In genomic region chr14:70906785-70907171, GRCh38 we compare ENCODE assay signal across 8 cellular contexts. TPM values are rescaled to one million over a fixed set of nuclear protein-coding genes. Genes with fewer than 3 reads are reported as not detected.
DNase-seq lines count a peak whose midpoint lies in the region; ATAC-seq and TF ChIP-seq lines count a peak whose summit lies in the region.

No MANE protein-coding gene starts in this region.

- no peak for TF ChIP-seq EP300 in upper lobe of left lung (IDR thresholded peaks at IDR 0.05)

- peak; percentile 1 for ATAC-seq in HG03439 (IDR thresholded peaks at IDR 0.05; ENCODE audit: unreplicated experiment)
- no peak for ATAC-seq in upper lobe of left lung (ENCODE audit: low FRiP score in 2 of 2)

- H3K4me1 Mint-ChIP-seq in brain = peaks cover 61% of the 10 kb centered on the region

- peaks cover 12% of the 10 kb centered on the region for H3K36me3 Mint-ChIP-seq in brain

- intact Hi-C loops in lower leg skin (cut with DNase I; ENCODE audit: low total_unique reads) = loop anchor here (5.0 kb wide), 1 partner anchor 66 kb away; no protein-coding TSS in a partner anchor

- peaks cover 0 to 4% (median 0%) of the 10 kb centered on the region in 11 experiments; a peak in 2 of 22 replicates for H3K36me3 ChIP-seq in BLaER1 treated with 17β-estradiol and CSF1 and Interleukin-3, amounts not matched to agents 10 nM and 100 nM
- no peaks in the 10 kb centered on the region for H3K36me3 ChIP-seq in upper lobe of left lung

- H3K27me3 ChIP-seq in BLaER1 treated with 17β-estradiol and CSF1 and Interleukin-3, amounts not matched to agents 10 nM and 100 nM = no peaks in the 10 kb centered on the region
- H3K27me3 ChIP-seq in upper lobe of left lung = no peaks in the 10 kb centered on the region

- H3K27ac Mint-ChIP-seq in brain = peak overlapping the region; percentile 47 to 96 (median 86)

- peaks cover 14 to 37% (median 29%) of the 10 kb centered on the region in 11 experiments; a peak in 21 of 22 replicates for H4K20me1 ChIP-seq in BLaER1 treated with 17β-estradiol and CSF1 and Interleukin-3, amounts not matched to agents 10 nM and 100 nM

- TF ChIP-seq CTCF in brain (conservative IDR thresholded peaks at IDR 0.05) = no peak
- no peak for TF ChIP-seq CTCF in lower leg skin (IDR thresholded peaks at IDR 0.05)
- TF ChIP-seq CTCF in upper lobe of left lung (IDR thresholded peaks at IDR 0.05) = no peak
- no peak for TF ChIP-seq CTCF in GM20000 (IDR thresholded peaks at IDR 0.05; ENCODE audit: extremely low read depth, missing control alignments)

- peak overlapping the region; percentile 84 to 99 (median 98) for H3K4me3 ChIP-seq in BLaER1 treated with 17β-estradiol and CSF1 and Interleukin-3, amounts not matched to agents 10 nM and 100 nM
- H3K4me3 ChIP-seq in lower leg skin (ENCODE audit: low read depth, poor library complexity, severe bottlenecking) (peak overlapping the region; percentile 90), upper lobe of left lung (peak overlapping the region in 3 of 4 donors; percentile 88 to 97 (median 96))

- H3K27me3 Mint-ChIP-seq in brain = peaks cover 10% of the 10 kb centered on the region

- H3K4me2 ChIP-seq in BLaER1 treated with 17β-estradiol and CSF1 and Interleukin-3, amounts not matched to agents 10 nM and 100 nM = peak overlapping the region; percentile 57 to 96 (median 76)

- H3K9me3 ChIP-seq in BLaER1 treated with 17β-estradiol and CSF1 and Interleukin-3, amounts not matched to agents 10 nM and 100 nM (replicated peaks in 1 of 11) = no peaks in the 10 kb centered on the region
- H3K9me3 ChIP-seq in upper lobe of left lung = no peaks in the 10 kb centered on the region

- peak in 1 of 2 donors; percentile 81 for DNase-seq in lower leg skin (ENCODE audit: low spot score in 2 of 2)
- no peak for DNase-seq in upper lobe of left lung
- no peak for DNase-seq in GM20000 (ENCODE audit: low spot score)
- no peak for DNase-seq in GM03348 (ENCODE audit: low spot score)
- no peak for DNase-seq in GDM1 (lab: John Stamatoyannopoulos, UW)

- H3K4me3 Mint-ChIP-seq in brain = peak overlapping the region; percentile 79 to 92 (median 87)

- no peaks in the 10 kb centered on the region for H3K9me3 Mint-ChIP-seq in brain

- H3K4me1 ChIP-seq in BLaER1 treated with 17β-estradiol and CSF1 and Interleukin-3, amounts not matched to agents 10 nM and 100 nM = peaks cover 17 to 35% (median 26%) of the 10 kb centered on the region in 10 experiments
- H3K4me1 ChIP-seq in upper lobe of left lung = peaks cover 17 to 38% (median 32%) of the 10 kb centered on the region in 4 donors

- TF ChIP-seq POLR2A in lower leg skin (IDR thresholded peaks at IDR 0.05) = no peak
- TF ChIP-seq POLR2A in upper lobe of left lung (IDR thresholded peaks at IDR 0.05) = no peak

- peak overlapping the region; percentile 86 to 98 (median 96) for H3K9ac ChIP-seq in BLaER1 treated with 17β-estradiol and CSF1 and Interleukin-3, amounts not matched to agents 10 nM and 100 nM

- peak overlapping the region; percentile 85 to 96 (median 94) for H3K27ac ChIP-seq in BLaER1 treated with 17β-estradiol and CSF1 and Interleukin-3, amounts not matched to agents 10 nM and 100 nM
- H3K27ac ChIP-seq in upper lobe of left lung = peak overlapping the region; percentile 91 to 100 (median 96)

- WGBS in lower leg skin, 2 donors = 12 to 13% methylated on average over 9 of the region's 9 CpGs
- 30 to 37% methylated on average over 9 of the region's 9 CpGs for WGBS in upper lobe of left lung, 2 donors

RNA-seq across cellular contexts. Expression of gene PCNX1, which starts 0.5 kb away (rescaled TPM):
- polyA plus RNA-seq in brain (ENCODE audit: insufficient read depth, low read depth, low replicate concordance) = 8.5 TPM
- 10 to 100 TPM; 14.7 to 29.4 (median 25.6) TPM for total RNA-seq in lower leg skin
- 10 to 100 TPM; 38.4 to 98.5 (median 65.4) TPM for total RNA-seq in upper lobe of left lung
